In the genomic region with DNA sequence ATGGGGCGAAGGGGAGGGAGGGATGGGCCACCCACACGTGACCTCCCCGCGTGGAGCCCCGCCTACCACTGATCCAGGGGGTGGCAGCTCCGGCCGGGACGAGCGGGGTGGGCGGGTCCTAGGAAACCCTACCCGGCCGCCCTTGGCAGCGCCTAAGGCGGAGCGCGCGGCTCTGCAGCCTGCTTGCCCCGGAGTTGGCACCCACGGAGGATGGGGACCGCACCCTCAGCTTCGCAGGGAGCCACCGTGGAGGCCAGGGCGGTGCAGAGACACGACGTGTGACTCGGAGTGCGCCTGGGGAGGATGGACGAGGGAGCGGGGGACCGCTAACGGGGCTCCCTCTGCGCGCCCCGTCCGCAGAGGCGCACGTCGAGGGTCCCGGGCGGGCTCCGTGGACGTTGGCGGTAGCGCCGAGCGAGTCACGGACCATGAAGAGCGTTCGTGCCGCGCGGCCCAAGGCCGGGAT, we compare ENCODE assay signal across 8 cellular contexts. TPM values are rescaled to one million over a fixed set of nuclear protein-coding genes. Genes with fewer than 3 reads are reported as not detected.
A peak's percentile ranks its signal among the peaks of the same experiment; 100 is the strongest.
DNase-seq lines count a peak whose midpoint lies in the region; ATAC-seq and TF ChIP-seq lines count a peak whose summit lies in the region.

A gene with protein sequence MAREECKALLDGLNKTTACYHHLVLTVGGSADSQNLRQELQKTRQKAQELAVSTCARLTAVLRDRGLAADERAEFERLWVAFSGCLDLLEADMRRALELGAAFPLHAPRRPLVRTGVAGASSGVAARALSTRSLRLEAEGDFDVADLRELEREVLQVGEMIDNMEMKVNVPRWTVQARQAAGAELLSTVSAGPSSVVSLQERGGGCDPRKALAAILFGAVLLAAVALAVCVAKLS (plus strand): TSS at position 129 of the 466 bp plus-strand sequence. CDS start 416 bp downstream, outside the sequence.

- H3K27me3 Mint-ChIP-seq in nephron progenitor cell (ENCODE audit: low read depth, poor library complexity), result peaks cover 58% of the 10 kb centered on the region

- peaks cover 29% of the 10 kb centered on the region for H3K27me3 ChIP-seq in HUES48 (ENCODE audit: control insufficient read depth, insufficient read depth, low read length)
- peaks cover 18% of the 10 kb centered on the region for H3K27me3 ChIP-seq in suprapubic skin

- H3K4me3 Mint-ChIP-seq in nephron progenitor cell, result peak within 1 kb of the TSS; percentile 82

- 0% methylated on average over 4 of the region's 53 CpGs for WGBS in suprapubic skin

- H3K36me3 Mint-ChIP-seq in nephron progenitor cell (ENCODE audit: low read depth), result no peaks in the 10 kb centered on the region

- TF ChIP-seq EP300 in suprapubic skin (IDR thresholded peaks at IDR 0.05), result no peak

- no peak within 1 kb of the TSS for H3K27ac Mint-ChIP-seq in nephron progenitor cell

- no peaks in the 10 kb centered on the region for H3K36me3 ChIP-seq in HUES48 (ENCODE audit: control insufficient read depth, insufficient read depth, low read length)
- no peaks in the 10 kb centered on the region for H3K36me3 ChIP-seq in suprapubic skin

- H3K9me3 ChIP-seq in HUES48 (ENCODE audit: control insufficient read depth, insufficient read depth, low read length), result no peaks in the 10 kb centered on the region
- no peaks in the 10 kb centered on the region for H3K9me3 ChIP-seq in suprapubic skin

- DNase-seq in GM12865 (ENCODE audit: low read depth) (peak; percentile 72), RKO (ENCODE audit: low spot score) (peak; percentile 77), activated gamma-delta T cell (lab: John Stamatoyannopoulos, UW) (peak; percentile 56), foreskin fibroblast (peak; percentile 78 to 94), nephron progenitor cell (peak; percentile 64), suprapubic skin (ENCODE audit: low spot score in 2 of 2) (peak; percentile 91 to 92)

- ATAC-seq in HG02970 (IDR thresholded peaks at IDR 0.05; ENCODE audit: low FRiP score, unreplicated experiment), result no peak

- H3K4me1 ChIP-seq in HUES48 (ENCODE audit: control insufficient read depth, insufficient read depth, low read length) (peaks cover 15% of the 10 kb centered on the region), suprapubic skin (peaks cover 48% of the 10 kb centered on the region)

- TF ChIP-seq CTCF in GM12865 (IDR thresholded peaks at IDR 0.05; ENCODE audit: insufficient read depth, low read depth, low read length, missing control alignments) (no peak), foreskin fibroblast (IDR thresholded peaks at IDR 0.05; ENCODE audit: low read depth, low read length) (no peak), nephron progenitor cell (IDR thresholded peaks at IDR 0.05) (no peak), suprapubic skin (IDR thresholded peaks at IDR 0.05) (no peak)

- peak within 1 kb of the TSS; percentile 74 for H3K4me3 ChIP-seq in GM12865 (ENCODE audit: low read depth, low read length)
- H3K4me3 ChIP-seq in HUES48 (ENCODE audit: low read depth, low read length), result peak within 1 kb of the TSS; percentile 73
- H3K4me3 ChIP-seq in foreskin fibroblast (ENCODE audit: low read depth in 1 of 2, low read length in 2 of 2), result peak within 1 kb of the TSS; percentile 58 to 96
- H3K4me3 ChIP-seq in suprapubic skin, result peak within 1 kb of the TSS; percentile 79

- H3K4me1 Mint-ChIP-seq in nephron progenitor cell, result peaks cover 23% of the 10 kb centered on the region

- TF ChIP-seq POLR2A in suprapubic skin (IDR thresholded peaks at IDR 0.05), result no peak

- H3K27ac ChIP-seq in HUES48 (ENCODE audit: low read depth, low read length), result peak within 1 kb of the TSS; percentile 59
- peak within 1 kb of the TSS; percentile 75 for H3K27ac ChIP-seq in suprapubic skin

- no peaks in the 10 kb centered on the region for H3K9me3 Mint-ChIP-seq in nephron progenitor cell

- no peak within 1 kb of the TSS for H3K9ac ChIP-seq in HUES48 (ENCODE audit: low read depth, low read length)

RNA-seq across cellular contexts. Expression of the gene that starts here (rescaled TPM):
- total RNA-seq in suprapubic skin, result 1 to 10 TPM in 2 of 4 donors, under 1 TPM in 2; 0.72 to 3.8 (median 1.3) TPM
